ENCODE assay signal across 19 cellular contexts in the genomic region with DNA sequence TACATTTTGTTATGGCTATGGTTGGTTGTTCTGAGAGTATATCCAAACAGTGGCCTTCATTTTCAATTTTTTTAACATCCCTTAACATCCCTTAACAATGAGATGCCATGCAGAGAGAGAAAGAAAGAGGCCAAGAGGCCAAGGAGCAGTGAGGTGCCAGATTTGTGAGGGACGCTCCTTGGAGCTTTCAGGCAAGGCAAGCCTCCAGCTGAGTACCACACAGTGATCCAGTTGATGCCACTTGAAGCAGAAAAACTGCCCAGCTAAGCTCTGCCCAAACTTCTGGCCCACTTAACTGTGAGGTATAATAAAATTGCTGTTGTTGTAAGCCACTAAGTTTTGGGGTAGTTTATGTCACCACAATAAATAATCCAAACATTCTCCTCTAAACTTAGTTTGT. TPM values are rescaled to one million over a fixed set of nuclear protein-coding genes. Genes with fewer than 3 reads are reported as not detected.
"Had no signal": no experiment of that assay in that cellular context is flagged by ENCODE, and none has a peak within 500 bp of the region (broad histone marks: within the 10 kb centered on the region; RNA-seq: fewer than 3 reads in every experiment).

No MANE protein-coding gene starts in this region.

- DNase-seq: KBM-7, MG63, NCI-H1092 treated with DMSO at 0.1 percent for 48 hours, NCI-H1436, NCI-H187, NCI-H2029, NCI-H2081 treated with DMSO at 0.1 percent for 48 hours, NCI-H226, NCI-H446, NCI-H510A, NCI-H524 treated with DMSO at 0.1 percent for 48 hours, NCI-H69, NCI-H774, Right ventricle myocardium superior, RPMI8226, SIG-M5 had no signal

- H3K9me3 ChIP-seq: MG63, SJSA1 had no signal

- H3K4me3 ChIP-seq: MG63, SJSA1, SK-N-MC had no signal

- H3K27ac ChIP-seq: SJSA1, SK-N-MC had no signal

RNA-seq across cellular contexts. Expression of a gene that starts 22.6 kb away (rescaled TPM):
- total RNA-seq: HT-29, SJSA1 had no signal
